1 cellular context compared by ENCODE assay signal in the genomic region with DNA sequence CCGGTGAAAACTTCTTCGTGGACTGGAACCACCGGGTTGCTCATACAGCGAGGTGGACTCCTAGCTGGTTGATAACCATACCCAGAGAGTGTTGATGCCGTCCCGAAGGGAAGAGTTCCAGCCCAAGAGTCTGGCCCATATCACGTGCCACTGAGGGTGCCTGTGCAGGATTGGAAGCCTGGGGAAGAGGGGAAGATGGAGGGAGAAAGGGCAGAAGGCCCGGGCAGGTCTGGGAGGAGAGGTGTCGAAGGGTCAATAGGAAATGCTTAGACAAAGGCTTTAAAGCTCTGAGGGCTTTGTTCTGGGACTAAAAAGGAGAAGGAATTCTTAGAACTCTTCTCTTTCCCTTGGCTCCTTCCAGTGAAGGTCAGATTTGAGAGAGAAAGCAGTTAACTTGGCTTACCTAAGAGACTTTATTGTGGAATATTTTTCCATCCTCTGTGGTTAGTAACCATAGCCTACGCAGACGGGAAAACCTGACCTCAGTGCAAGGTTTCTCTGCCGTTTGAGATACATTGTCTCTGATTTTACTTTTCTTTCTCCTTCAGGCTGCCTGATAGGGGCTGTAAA.
TF ChIP-seq lines count a peak whose summit lies in the region.

No MANE protein-coding gene starts in this region.

TF ChIP-seq in WTC11, 78 proteins besides CTCF, POLR2A, EP300 and RAD21 (continued from another document):
- TF ChIP-seq, protein P1, sequence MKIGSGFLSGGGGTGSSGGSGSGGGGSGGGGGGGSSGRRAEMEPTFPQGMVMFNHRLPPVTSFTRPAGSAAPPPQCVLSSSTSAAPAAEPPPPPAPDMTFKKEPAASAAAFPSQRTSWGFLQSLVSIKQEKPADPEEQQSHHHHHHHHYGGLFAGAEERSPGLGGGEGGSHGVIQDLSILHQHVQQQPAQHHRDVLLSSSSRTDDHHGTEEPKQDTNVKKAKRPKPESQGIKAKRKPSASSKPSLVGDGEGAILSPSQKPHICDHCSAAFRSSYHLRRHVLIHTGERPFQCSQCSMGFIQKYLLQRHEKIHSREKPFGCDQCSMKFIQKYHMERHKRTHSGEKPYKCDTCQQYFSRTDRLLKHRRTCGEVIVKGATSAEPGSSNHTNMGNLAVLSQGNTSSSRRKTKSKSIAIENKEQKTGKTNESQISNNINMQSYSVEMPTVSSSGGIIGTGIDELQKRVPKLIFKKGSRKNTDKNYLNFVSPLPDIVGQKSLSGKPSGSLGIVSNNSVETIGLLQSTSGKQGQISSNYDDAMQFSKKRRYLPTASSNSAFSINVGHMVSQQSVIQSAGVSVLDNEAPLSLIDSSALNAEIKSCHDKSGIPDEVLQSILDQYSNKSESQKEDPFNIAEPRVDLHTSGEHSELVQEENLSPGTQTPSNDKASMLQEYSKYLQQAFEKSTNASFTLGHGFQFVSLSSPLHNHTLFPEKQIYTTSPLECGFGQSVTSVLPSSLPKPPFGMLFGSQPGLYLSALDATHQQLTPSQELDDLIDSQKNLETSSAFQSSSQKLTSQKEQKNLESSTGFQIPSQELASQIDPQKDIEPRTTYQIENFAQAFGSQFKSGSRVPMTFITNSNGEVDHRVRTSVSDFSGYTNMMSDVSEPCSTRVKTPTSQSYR (CRISPR knock-in tag; IDR thresholded peaks at IDR 0.05) = no peak
- TF ChIP-seq IRF2 (CRISPR knock-in tag; IDR thresholded peaks at IDR 0.05; ENCODE audit: borderline replicate concordance, low read depth) = no peak
- TF ChIP-seq, protein P2, sequence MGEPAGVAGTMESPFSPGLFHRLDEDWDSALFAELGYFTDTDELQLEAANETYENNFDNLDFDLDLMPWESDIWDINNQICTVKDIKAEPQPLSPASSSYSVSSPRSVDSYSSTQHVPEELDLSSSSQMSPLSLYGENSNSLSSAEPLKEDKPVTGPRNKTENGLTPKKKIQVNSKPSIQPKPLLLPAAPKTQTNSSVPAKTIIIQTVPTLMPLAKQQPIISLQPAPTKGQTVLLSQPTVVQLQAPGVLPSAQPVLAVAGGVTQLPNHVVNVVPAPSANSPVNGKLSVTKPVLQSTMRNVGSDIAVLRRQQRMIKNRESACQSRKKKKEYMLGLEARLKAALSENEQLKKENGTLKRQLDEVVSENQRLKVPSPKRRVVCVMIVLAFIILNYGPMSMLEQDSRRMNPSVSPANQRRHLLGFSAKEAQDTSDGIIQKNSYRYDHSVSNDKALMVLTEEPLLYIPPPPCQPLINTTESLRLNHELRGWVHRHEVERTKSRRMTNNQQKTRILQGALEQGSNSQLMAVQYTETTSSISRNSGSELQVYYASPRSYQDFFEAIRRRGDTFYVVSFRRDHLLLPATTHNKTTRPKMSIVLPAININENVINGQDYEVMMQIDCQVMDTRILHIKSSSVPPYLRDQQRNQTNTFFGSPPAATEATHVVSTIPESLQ (CRISPR knock-in tag; IDR thresholded peaks at IDR 0.05) = no peak
- TF ChIP-seq ZNF671 (CRISPR knock-in tag; IDR thresholded peaks at IDR 0.05) = no peak
